9 cellular contexts compared by ENCODE assay signal in genomic region chr1:212671342-212672031, GRCh38. TPM values are rescaled to one million over a fixed set of nuclear protein-coding genes. Genes with fewer than 3 reads are reported as not detected.
A peak's percentile ranks its signal among the peaks of the same experiment; 100 is the strongest.
DNase-seq lines count a peak whose midpoint lies in the region; ATAC-seq, FAIRE-seq and TF ChIP-seq lines count a peak whose summit lies in the region.
"Had no signal": no experiment of that assay in that cellular context is flagged by ENCODE, and none has a peak within 500 bp of the region (broad histone marks: within the 10 kb centered on the region; RNA-seq: fewer than 3 reads in every experiment).

No MANE protein-coding gene starts in this region.

- TF ChIP-seq POLR2A in K562 (conservative IDR thresholded peaks at IDR 0.05) (no peak), suprapubic skin (IDR thresholded peaks at IDR 0.05) (no peak)

- H2AFZ ChIP-seq in K562 (ENCODE audit: low read depth, low read length) = no peak overlapping the region

- ATAC-seq in GM18498 (IDR thresholded peaks at IDR 0.05; ENCODE audit: unreplicated experiment) (peak; percentile 50), K562 (0 out of 3 replicates have a peak, but pooled peaks have one; percentile 12), lower lobe of right lung (peak; percentile 35 to 79), HG02840 (IDR thresholded peaks at IDR 0.05; ENCODE audit: low FRiP score, unreplicated experiment) (no peak), HG03139 (IDR thresholded peaks at IDR 0.05; ENCODE audit: unreplicated experiment) (no peak)

- POLR2A ChIA-PET in K562 (lab: Yijun Ruan, JAX) = interaction anchor here (0.7 to 1.6 kb wide), 4 partner anchors 39 to 396 kb away, joined by 3 to 5 read pairs (median 3); partner anchors contain the start of gene ATF3

- DNase-seq in HK-2 (ENCODE audit: unreplicated experiment) = peak; percentile 71
- peak; percentile 78 for DNase-seq in NCI-H748 (lab: John Stamatoyannopoulos, UW; ENCODE audit: unreplicated experiment)
- no peak for DNase-seq in K562 (ENCODE audit: extremely low read depth in 1 of 4, low spot score in 3 of 4)
- peak; percentile 67 for DNase-seq in lower lobe of right lung
- DNase-seq in suprapubic skin (ENCODE audit: low spot score in 2 of 2) = no peak

- WGBS in K562 (ENCODE audit: insufficient coverage, low coverage, missing lambda C conversion rate) = 2% methylated on average over 12 of the region's 12 CpGs
- WGBS in suprapubic skin = 52% methylated on average over 10 of the region's 12 CpGs

- no peak overlapping the region for H3K9ac ChIP-seq in K562 (ENCODE audit: insufficient read depth in 1 of 2, low read depth in 2 of 2, low read length in 2 of 2)

- CTCF ChIA-PET in K562 (lab: Yijun Ruan, JAX; ENCODE audit: low intra/inter-chr PET ratio) = no interaction called here

- in situ Hi-C loops in K562 (cut with MboI) = no loop called here

- BruUV-seq in K562 (replicated peaks; lab: Mats Ljungman, UMichigan) = no TSS peak

- H3K27ac ChIP-seq in K562 (ENCODE audit: extremely low read depth, low read depth, low read length) = no peak overlapping the region
- H3K27ac ChIP-seq in lower lobe of right lung = no peak overlapping the region
- no peak overlapping the region for H3K27ac ChIP-seq in suprapubic skin

- peaks cover 0 to 2% of the 10 kb centered on the region in 2 experiments; a peak in 2 of 5 replicates for H3K4me1 ChIP-seq in K562 (replicated peaks in 1 of 2; ENCODE audit: control insufficient read depth in 2 of 2, insufficient read depth in 2 of 2, low read length in 2 of 2)
- H3K4me1 ChIP-seq in lower lobe of right lung = peaks cover 47% of the 10 kb centered on the region
- H3K4me1 ChIP-seq in suprapubic skin = peaks cover 33% of the 10 kb centered on the region

- no peak for FAIRE-seq in K562 (lab: Jason Lieb, UNC)

- intact Hi-C loops in K562 (cut with micrococcal nuclease) = no loop called here
- intact Hi-C loops in lower lobe of right lung (cut with DNase I) = no loop called here

- TF ChIP-seq RAD21 in K562 (CRISPR knock-in tag; conservative IDR thresholded peaks at IDR 0.05 in 1 of 2, IDR thresholded peaks at IDR 0.05 in 1 of 2) = no peak

- TF ChIP-seq CTCF in K562 (IDR thresholded peaks at IDR 0.05 in 2 of 3, conservative IDR thresholded peaks at IDR 0.05 in 1 of 3; ENCODE audit: insufficient read depth in 2 of 3, low read depth in 1 of 3, low read length in 3 of 3) (no peak), lower lobe of right lung (IDR thresholded peaks at IDR 0.05) (no peak), suprapubic skin (IDR thresholded peaks at IDR 0.05) (no peak)

- no peak overlapping the region for H3K4me2 ChIP-seq in K562 (ENCODE audit: insufficient read depth, low read length)

- H4K20me1 ChIP-seq in K562 (replicated peaks; ENCODE audit: control insufficient read depth, insufficient read depth, low read length) = peaks cover 4% of the 10 kb centered on the region; the same call in 1 of the 2 replicates

- no peaks in the 10 kb centered on the region for H3K9me1 ChIP-seq in K562 (ENCODE audit: control insufficient read depth, insufficient read depth, low read length)

- peaks cover 20 to 45% of the 10 kb centered on the region in 2 experiments for H3K27me3 ChIP-seq in K562 (ENCODE audit: control insufficient read depth in 2 of 2, insufficient read depth in 2 of 2, low read length in 2 of 2)
- H3K27me3 ChIP-seq in lower lobe of right lung (ENCODE audit: low read depth) = no peaks in the 10 kb centered on the region
- no peaks in the 10 kb centered on the region for H3K27me3 ChIP-seq in suprapubic skin

- H3K79me2 ChIP-seq in K562 (ENCODE audit: control insufficient read depth, insufficient read depth, low read length) = no peaks in the 10 kb centered on the region

- H3K9me3 ChIP-seq in K562 (replicated peaks; ENCODE audit: control insufficient read depth, insufficient read depth, low read depth, low read length) (no peaks in the 10 kb centered on the region), lower lobe of right lung (no peaks in the 10 kb centered on the region), suprapubic skin (no peaks in the 10 kb centered on the region)

- no peak for TF ChIP-seq EP300 in K562 (IDR thresholded peaks at IDR 0.05; ENCODE audit: low read length)
- TF ChIP-seq EP300 in suprapubic skin (IDR thresholded peaks at IDR 0.05) = no peak

- H3K4me3 ChIP-seq in K562 (no peak overlapping the region), lower lobe of right lung (no peak overlapping the region), suprapubic skin (no peak overlapping the region)

- H3K36me3 ChIP-seq in K562 (ENCODE audit: control insufficient read depth, insufficient read depth, low read length) (no peaks in the 10 kb centered on the region), lower lobe of right lung (no peaks in the 10 kb centered on the region), suprapubic skin (no peaks in the 10 kb centered on the region)

TF ChIP-seq in K562, 482 proteins besides CTCF, POLR2A, EP300 and RAD21 (continues in another document):
- TF ChIP-seq VEZF1 (CRISPR knock-in tag; IDR thresholded peaks at IDR 0.05) (0 out of 2 replicates have a peak, but pooled peaks have one; percentile 24), NFE2 (IDR thresholded peaks at IDR 0.05; ENCODE audit: low read depth) (peak; percentile 33), BCL6 (CRISPR knock-in tag; IDR thresholded peaks at IDR 0.05) (no peak), POLR2AphosphoS5 (IDR thresholded peaks at IDR 0.05; ENCODE audit: control insufficient read depth, insufficient read depth, low read depth, low read length) (no peak), IFI16 (CRISPR knock-in tag; IDR thresholded peaks at IDR 0.05) (no peak), EGR1 (conservative IDR thresholded peaks at IDR 0.05) (peak; percentile 62), CCAR2 (IDR thresholded peaks at IDR 0.05; ENCODE audit: low read depth, low read length) (no peak), FOXA1 (IDR thresholded peaks at IDR 0.05; ENCODE audit: borderline replicate concordance) (no peak), JUND (IDR thresholded peaks at IDR 0.05; ENCODE audit: borderline replicate concordance, low read depth, low read length) (peak; percentile 36; the same call in 1 of the 2 replicates), JUND (tag; IDR thresholded peaks at IDR 0.05; ENCODE audit: borderline replicate concordance, low read depth, low read length) (peak; percentile 30; the same call in 1 of the 3 replicates), ZNF316 (IDR thresholded peaks at IDR 0.05) (no peak), MXD1 (CRISPR knock-in tag; IDR thresholded peaks at IDR 0.05; ENCODE audit: borderline replicate concordance, poor library complexity, severe bottlenecking) (no peak), CEBPG (CRISPR knock-in tag; IDR thresholded peaks at IDR 0.05) (no peak), CEBPG (tag; conservative IDR thresholded peaks at IDR 0.05 in 1 of 2, IDR thresholded peaks at IDR 0.05 in 1 of 2) (peak in 1 of 2 experiments; percentile 75; a peak in 2 of 4 replicates), RAD51 (IDR thresholded peaks at IDR 0.05; ENCODE audit: borderline replicate concordance, low read depth) (no peak), SPI1 (IDR thresholded peaks at IDR 0.05; ENCODE audit: borderline replicate concordance, low read depth, low read length) (peak; percentile 38; the same call in 1 of the 2 replicates), ZNF165 (CRISPR knock-in tag; IDR thresholded peaks at IDR 0.05; ENCODE audit: borderline replicate concordance) (no peak)
- TF ChIP-seq, protein P1, sequence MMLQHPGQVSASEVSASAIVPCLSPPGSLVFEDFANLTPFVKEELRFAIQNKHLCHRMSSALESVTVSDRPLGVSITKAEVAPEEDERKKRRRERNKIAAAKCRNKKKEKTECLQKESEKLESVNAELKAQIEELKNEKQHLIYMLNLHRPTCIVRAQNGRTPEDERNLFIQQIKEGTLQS (IDR thresholded peaks at IDR 0.05) = peak; percentile 75
- TF ChIP-seq, protein P1 (CRISPR knock-in tag; conservative IDR thresholded peaks at IDR 0.05) = no peak

RNA-seq across cellular contexts. Expression of gene BATF3, which starts 28.2 kb away (rescaled TPM):
- total RNA-seq in K562 (2011; cell fraction: chromatin; rRNA removed; ENCODE audit: low replicate concordance) = 1.7 and 2.4 TPM in 2 replicates
- 1.3 and 1.6 TPM in 2 replicates for total RNA-seq in K562 (2011; cell fraction: nucleolus; rRNA removed)
- total RNA-seq in K562 (2011; cell fraction: nucleoplasm; rRNA removed) = 1.2 and 2.6 TPM in 2 replicates
- total RNA-seq in K562 (2014; rRNA removed) = 3.4 and 3.6 TPM in 2 replicates
- 0.96 and 1.1 TPM in 2 replicates for total RNA-seq in K562 (2014; rRNA removed; fragmentation: Illumina TruSeq; extraction: Trizol)
- 0.40 and 0.57 TPM in 2 replicates for total RNA-seq in K562 (2015; rRNA removed; fragmentation: Illumina TruSeq; extraction: Trizol)
- 2.0 and 3.8 TPM in 2 replicates for total RNA-seq in K562 (2021)
- 0.93 and 2.0 TPM in 2 replicates for polyA plus RNA-seq in K562 (2011; rRNA removed)
- polyA plus RNA-seq in K562 (2011; cell fraction: cytosol; rRNA removed) = 0.68 and 4.4 TPM in 2 replicates
- polyA plus RNA-seq in K562 (2011; cell fraction: nucleus; rRNA removed) = 0.48 and 0.71 TPM in 2 replicates
- 1.9 and 8.3 TPM in 2 replicates for polyA plus RNA-seq in K562 (2012)
- 2.7 and 3.1 TPM in 2 replicates for polyA plus RNA-seq in K562 (2014; fragmentation: Illumina TruSeq; extraction: Trizol)
- polyA plus RNA-seq in K562 (2014; fragmentation: Nextera tagmentation; extraction: Ambion mirVana) = under 1 TPM; 0.51 to 0.57 TPM
- 3.8 and 5.2 TPM in 2 replicates for polyA plus RNA-seq in K562 (2014; rRNA removed)
- 0.18 and 0.25 TPM in 2 replicates for polyA minus RNA-seq in K562 (2011; rRNA and poly(A)+ RNA removed)
- 1.1 TPM in 1 of 2 replicates, not detected in the other for polyA minus RNA-seq in K562 (2011; cell fraction: cytosol; rRNA and poly(A)+ RNA removed)
- 0.11 and 0.54 TPM in 2 replicates for polyA minus RNA-seq in K562 (2011; cell fraction: nucleus; rRNA and poly(A)+ RNA removed)
- 12.8 TPM for total RNA-seq in lower lobe of right lung
- total RNA-seq in suprapubic skin = under 1 TPM in 1 of 4 donors, not detected in 3; 0.25 TPM
- total RNA-seq: epithelial cell of proximal tubule had no signal

Comparison
In these comparisons a context has a peak if more than half of its experiments do, and no peak if none do; other contexts are left out.
1. ATAC-seq: peak in GM18498 (single experiment), K562 (single experiment) and lower lobe of right lung (2 of 2); none in HG02840 (single experiment) and HG03139 (single experiment).
2. DNase-seq: peak in HK-2 (single experiment), NCI-H748 (single experiment) and lower lobe of right lung (single experiment); none in K562 (0 of 4) and suprapubic skin (0 of 2).